ENCODE assay signal across 8 cellular contexts in the genomic region with DNA sequence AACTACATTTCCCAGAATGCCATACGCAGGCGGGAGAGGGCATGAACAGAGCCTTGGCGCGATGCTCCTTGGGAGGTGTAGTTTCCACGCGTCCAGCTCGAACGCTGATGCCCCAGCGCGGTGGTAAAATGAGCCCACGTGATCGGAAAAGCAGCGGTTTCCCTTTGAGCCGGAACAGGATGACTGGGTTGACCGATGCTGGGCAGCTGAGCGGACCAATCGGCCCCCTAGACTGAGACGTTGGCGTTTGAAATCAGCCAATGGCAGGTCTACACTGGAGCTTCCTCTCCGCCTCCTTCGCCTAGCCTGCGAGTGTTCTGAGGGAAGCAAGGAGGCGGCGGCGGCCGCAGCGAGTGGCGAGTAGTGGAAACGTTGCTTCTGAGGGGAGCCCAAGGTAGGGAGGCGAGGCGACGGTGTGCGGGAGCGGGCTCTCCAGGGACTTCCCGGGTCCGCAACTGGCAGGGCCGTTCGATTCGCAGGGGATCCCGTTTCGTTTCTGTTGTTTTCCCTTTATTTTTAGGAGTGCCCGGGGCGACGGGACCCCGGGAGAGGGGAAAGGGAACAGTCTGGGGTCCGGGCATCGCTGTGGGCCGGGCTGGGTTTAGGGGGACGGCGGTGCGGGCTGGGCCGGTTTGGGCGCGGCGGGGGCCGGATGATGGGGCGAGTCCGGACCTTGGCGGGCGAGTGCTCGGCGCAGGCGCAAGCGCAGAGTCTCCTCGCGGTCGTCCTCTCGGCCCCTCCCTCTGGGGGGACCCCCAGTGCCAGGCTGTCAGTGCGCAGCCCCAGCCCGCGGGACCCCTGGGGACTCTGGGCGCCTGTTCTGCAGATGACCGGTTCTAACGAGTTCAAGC. TPM values are rescaled to one million over a fixed set of nuclear protein-coding genes. Genes with fewer than 3 reads are reported as not detected.
A peak's percentile ranks its signal among the peaks of the same experiment; 100 is the strongest.
DNase-seq lines count a peak whose midpoint lies in the region; ATAC-seq and TF ChIP-seq lines count a peak whose summit lies in the region.

A gene with protein sequence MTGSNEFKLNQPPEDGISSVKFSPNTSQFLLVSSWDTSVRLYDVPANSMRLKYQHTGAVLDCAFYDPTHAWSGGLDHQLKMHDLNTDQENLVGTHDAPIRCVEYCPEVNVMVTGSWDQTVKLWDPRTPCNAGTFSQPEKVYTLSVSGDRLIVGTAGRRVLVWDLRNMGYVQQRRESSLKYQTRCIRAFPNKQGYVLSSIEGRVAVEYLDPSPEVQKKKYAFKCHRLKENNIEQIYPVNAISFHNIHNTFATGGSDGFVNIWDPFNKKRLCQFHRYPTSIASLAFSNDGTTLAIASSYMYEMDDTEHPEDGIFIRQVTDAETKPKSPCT (plus strand): TSS at position 311 of the 851 bp plus-strand sequence. CDS start 516 bp downstream, at position 827.

- peak within 1 kb of the TSS; percentile 88 to 97 (median 94) for H3K4me3 ChIP-seq in spleen

- DNase-seq in AG08396 (ENCODE audit: low spot score), result peak; percentile 99
- DNase-seq in NCI-H345 treated with DMSO at 0.1 percent for 48 hours (lab: John Stamatoyannopoulos, UW; ENCODE audit: unreplicated experiment), result peak; percentile 93
- peak; percentile 86 to 90 (median 87) for DNase-seq in activated CD4-positive, CD25-positive, alpha-beta regulatory T cell (lab: John Stamatoyannopoulos, UW)
- peak; percentile 95 for DNase-seq in central memory CD4-positive, alpha-beta T cell
- DNase-seq in inferior parietal cortex (ENCODE audit: extremely low spot score), result peak; percentile 100
- DNase-seq in spleen, result peak; percentile 98

- peaks cover 17 to 42% (median 36%) of the 10 kb centered on the region in 7 donors for H3K27me3 ChIP-seq in spleen (replicated peaks in 1 of 7)

- peaks cover 0 to 40% (median 24%) of the 10 kb centered on the region in 6 donors for H3K36me3 ChIP-seq in spleen

- WGBS in spleen, 5 donors, result 0 to 1% (median 0%) methylated on average over 55 to 74 of the region's 74 CpGs

- ATAC-seq in GM19023 (IDR thresholded peaks at IDR 0.05; ENCODE audit: unreplicated experiment) (peak; percentile 94), HG03280 (IDR thresholded peaks at IDR 0.05; ENCODE audit: unreplicated experiment) (peak; percentile 87)

- no peaks in the 10 kb centered on the region for H3K9me3 ChIP-seq in spleen

- peak in 9 of 11 experiments; percentile 28 to 69 (median 49) for TF ChIP-seq CTCF in spleen (IDR thresholded peaks at IDR 0.05 in 8 of 11, conservative IDR thresholded peaks at IDR 0.05 in 3 of 11)

- H3K4me1 ChIP-seq in spleen, result peaks cover 38 to 77% (median 71%) of the 10 kb centered on the region in 6 donors

- intact Hi-C loops in spleen (cut with DNase I; ENCODE audit: low total_unique reads), result loop anchor here (10.0 kb wide), 1 partner anchor 200 kb away; a partner anchor contains a TSS

- peak within 1 kb of the TSS; percentile 91 to 97 (median 95) for H3K27ac ChIP-seq in spleen

- TF ChIP-seq POLR2A in spleen (IDR thresholded peaks at IDR 0.05), result peak in 2 of 3 donors; percentile 68 to 72

RNA-seq across cellular contexts. Expression of the gene that starts here (rescaled TPM):
- 100 to 1,000 TPM in 4 of 7 donors, 10 to 100 TPM in 3; 94.2 to 193 (median 111) TPM for total RNA-seq in spleen
- 10 to 100 TPM; 33.7 to 65.1 (median 62.2) TPM for polyA plus RNA-seq in spleen

Comparison
In these comparisons a context has a peak if more than half of its experiments do, and no peak if none do; other contexts are left out.
1. Peak in every context shown above with its lines: DNase-seq, ATAC-seq, H3K4me3 ChIP-seq and H3K27ac ChIP-seq.